In the genomic region with DNA sequence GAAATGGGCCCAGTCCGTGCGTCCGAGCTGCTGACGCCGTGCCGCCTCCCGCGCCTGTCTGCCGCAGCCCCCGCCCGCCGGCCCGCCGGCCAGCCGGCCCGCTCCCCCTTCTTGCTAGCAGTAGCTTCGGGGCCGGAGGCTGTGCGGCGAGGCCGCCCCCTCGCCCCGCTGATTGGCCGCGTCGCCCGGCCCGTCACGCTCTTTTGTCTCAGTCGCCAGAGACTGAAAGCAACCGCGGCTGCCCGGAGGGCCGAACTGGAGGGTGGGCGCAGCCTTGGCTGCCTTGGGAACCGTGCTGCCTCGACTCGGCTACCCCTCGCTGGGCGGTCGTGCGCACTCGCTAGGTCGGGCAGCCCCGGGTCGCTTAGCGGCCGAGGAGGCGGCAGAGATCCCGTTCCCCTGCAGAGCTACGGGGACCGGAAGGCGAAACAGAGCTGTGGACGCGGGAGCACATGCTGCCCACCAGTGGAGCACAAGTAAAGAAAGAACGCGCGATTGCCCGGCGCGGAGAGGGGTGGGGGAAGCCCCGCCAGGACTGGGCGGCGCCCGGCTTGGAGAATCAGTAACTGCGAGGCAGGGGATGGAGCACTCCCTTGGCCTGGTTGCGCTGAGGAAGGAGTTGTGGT, we compare ENCODE assay signal across 8 cellular contexts. TPM values are rescaled to one million over a fixed set of nuclear protein-coding genes. Genes with fewer than 3 reads are reported as not detected.
A peak's percentile ranks its signal among the peaks of the same experiment; 100 is the strongest.
DNase-seq lines count a peak whose midpoint lies in the region; ATAC-seq and TF ChIP-seq lines count a peak whose summit lies in the region.

A gene (plus strand): TSS at position 198 of the 626 bp plus-strand sequence. CDS start 1,589 bp downstream, outside the sequence.

- no peak for TF ChIP-seq CTCF in endothelial cell (IDR thresholded peaks at IDR 0.05; ENCODE audit: unreplicated experiment)

- peaks cover 3% of the 10 kb centered on the region for H3K4me1 ChIP-seq in mesenchymal stem cell (ENCODE audit: control insufficient read depth, insufficient read depth, low read depth, low read length)

- H3K4me3 ChIP-seq in mesenchymal stem cell (ENCODE audit: insufficient read depth in 1 of 2, low read depth in 1 of 2, low read length in 2 of 2), result peak within 1 kb of the TSS; percentile 72 to 80

- H2BK120ac ChIP-seq in mesenchymal stem cell (ENCODE audit: low read depth, low read length), result no peak within 1 kb of the TSS

- ATAC-seq in GM18907 (IDR thresholded peaks at IDR 0.05; ENCODE audit: unreplicated experiment), result peak; percentile 80
- peak; percentile 64 for ATAC-seq in HG03066 (IDR thresholded peaks at IDR 0.05; ENCODE audit: low read depth, unreplicated experiment)

- peak within 1 kb of the TSS in 1 of 2 experiments; percentile 48 for H3K18ac ChIP-seq in mesenchymal stem cell (ENCODE audit: low read depth in 1 of 2, low read length in 2 of 2)

- H3K79me1 ChIP-seq in mesenchymal stem cell (replicated peaks; ENCODE audit: low read length, poor library complexity, severe bottlenecking), result peaks cover 3% of the 10 kb centered on the region

- H3K27ac ChIP-seq in mesenchymal stem cell (ENCODE audit: low read length, poor library complexity, severe bottlenecking) (no peak within 1 kb of the TSS), substantia nigra (ENCODE audit: low read depth, low read length, poor library complexity, severe bottlenecking) (no peak within 1 kb of the TSS)

- no peak within 1 kb of the TSS for H2AK5ac ChIP-seq in mesenchymal stem cell (ENCODE audit: low read length, severe bottlenecking)

- H2AFZ ChIP-seq in mesenchymal stem cell (ENCODE audit: low read depth, low read length), result peak within 1 kb of the TSS; percentile 54

- H3K27ac Mint-ChIP-seq in endothelial cell (ENCODE audit: unreplicated experiment), result peak within 1 kb of the TSS; percentile 57

- H3K36me3 Mint-ChIP-seq in endothelial cell (ENCODE audit: low read depth, unreplicated experiment), result no peaks in the 10 kb centered on the region

- no peaks in the 10 kb centered on the region for H3K9me3 ChIP-seq in mesenchymal stem cell (ENCODE audit: control insufficient read depth, low read length)

- H3K14ac ChIP-seq in mesenchymal stem cell (ENCODE audit: low read length in 2 of 2), result no peak within 1 kb of the TSS

- H2BK12ac ChIP-seq in mesenchymal stem cell (ENCODE audit: low read length in 2 of 2), result no peak within 1 kb of the TSS

- H2BK15ac ChIP-seq in mesenchymal stem cell (ENCODE audit: low read depth, poor library complexity, severe bottlenecking), result peak within 1 kb of the TSS; percentile 69

- H3K23ac ChIP-seq in mesenchymal stem cell (ENCODE audit: low read length in 2 of 2), result no peak within 1 kb of the TSS

- peak within 1 kb of the TSS; percentile 72 for H4K8ac ChIP-seq in mesenchymal stem cell (ENCODE audit: low read length)

- H4K91ac ChIP-seq in mesenchymal stem cell (ENCODE audit: low read length), result no peak within 1 kb of the TSS

- H3K27me3 Mint-ChIP-seq in endothelial cell (ENCODE audit: unreplicated experiment), result no peaks in the 10 kb centered on the region

- H3K4me2 ChIP-seq in mesenchymal stem cell (ENCODE audit: low read length, poor library complexity, severe bottlenecking), result peak within 1 kb of the TSS; percentile 91

- H3K4ac ChIP-seq in mesenchymal stem cell (ENCODE audit: low read depth in 1 of 2, low read length in 2 of 2), result no peak within 1 kb of the TSS

- H3K4me3 Mint-ChIP-seq in endothelial cell (ENCODE audit: unreplicated experiment), result peak within 1 kb of the TSS; percentile 91

- under 1% methylated on average over 42 of the region's 67 CpGs for WGBS in mesenchymal stem cell

- no peaks in the 10 kb centered on the region for H3K36me3 ChIP-seq in mesenchymal stem cell (ENCODE audit: control insufficient read depth in 1 of 2, insufficient read depth in 2 of 2, low read depth in 1 of 2, low read length in 2 of 2)

- peak; percentile 77 for DNase-seq in AG20443 (ENCODE audit: low spot score)
- DNase-seq in NCI-H2227 (lab: John Stamatoyannopoulos, UW; ENCODE audit: unreplicated experiment), result peak; percentile 92
- peak; percentile 78 for DNase-seq in activated CD8-positive, alpha-beta memory T cell treated with anti-CD3 and anti-CD28 coated beads for 24 hours
- DNase-seq in endothelial cell (ENCODE audit: low spot score), result peak; percentile 66
- peak; percentile 73 for DNase-seq in mesenchymal stem cell
- peak in 45 of 49 donors; percentile 1 to 73 (median 31) for DNase-seq in substantia nigra (lab: John Stamatoyannopoulos, UW)

- H3K27me3 ChIP-seq in mesenchymal stem cell (ENCODE audit: control insufficient read depth in 1 of 2, insufficient read depth in 1 of 2, low read length in 2 of 2), result peaks cover 0 to 69% of the 10 kb centered on the region in 2 experiments

- H3K4me1 Mint-ChIP-seq in endothelial cell (ENCODE audit: unreplicated experiment), result peaks cover 5% of the 10 kb centered on the region

- no peaks in the 10 kb centered on the region for H3K9me3 Mint-ChIP-seq in endothelial cell (ENCODE audit: unreplicated experiment)

- peak within 1 kb of the TSS; percentile 73 for H3K9ac ChIP-seq in mesenchymal stem cell (ENCODE audit: low read length)

- H2BK5ac ChIP-seq in mesenchymal stem cell (ENCODE audit: low read depth, low read length, poor library complexity, severe bottlenecking), result no peak within 1 kb of the TSS

RNA-seq across cellular contexts. Expression of the gene that starts here (rescaled TPM):
- 3.6 TPM for total RNA-seq in endothelial cell (ENCODE audit: unreplicated experiment)
- polyA plus RNA-seq in mesenchymal stem cell (2013, experiment 1 of 2), result 0.48 TPM
- 1.2 TPM for polyA plus RNA-seq in mesenchymal stem cell (2013, experiment 2 of 2)

Comparison
In these comparisons a context has a peak if more than half of its experiments do, and no peak if none do; other contexts are left out.
1. DNase-seq: peak in every context shown above with its lines; median percentile 92 in NCI-H2227; 78 in activated CD8-positive, alpha-beta memory T cell treated with anti-CD3 and anti-CD28 coated beads for 24 hours; 77 in AG20443; 73 in mesenchymal stem cell; 66 in endothelial cell; 31 in substantia nigra.